Comparison of ENCODE assay signal across 9 cellular contexts in genomic region chr13:76745246-76746200, GRCh38.
DNase-seq lines count a peak whose midpoint lies in the region; ATAC-seq and TF ChIP-seq lines count a peak whose summit lies in the region.
"Had no signal": no experiment of that assay in that cellular context is flagged by ENCODE, and none has a peak within 500 bp of the region (broad histone marks: within the 10 kb centered on the region; RNA-seq: fewer than 3 reads in every experiment).

No MANE protein-coding gene starts in this region.

- peaks cover 14% of the 10 kb centered on the region for H3K9me3 Mint-ChIP-seq in osteocyte (ENCODE audit: unreplicated experiment)

- no peaks in the 10 kb centered on the region for H3K4me1 ChIP-seq in adrenal gland (replicated peaks in 1 of 2)

- peaks cover 0 to 8% (median 0%) of the 10 kb centered on the region in 3 donors for H3K9me3 ChIP-seq in adrenal gland (replicated peaks in 1 of 3)

- intact Hi-C loops in adrenal gland (cut with DNase I) = no loop called here

- peak overlapping the region in 1 of 5 donors; percentile 75 for H3K27ac ChIP-seq in adrenal gland

- H3K4me1 Mint-ChIP-seq in osteocyte (ENCODE audit: unreplicated experiment) = no peaks in the 10 kb centered on the region

- H3K27me3 ChIP-seq in adrenal gland = no peaks in the 10 kb centered on the region
- H3K27me3 ChIP-seq: tibial nerve had no signal

- DNase-seq in GM10266 (ENCODE audit: extremely low spot score) (peak; percentile 19), fibroblast of the aortic adventitia (ENCODE audit: low read depth) (peak; percentile 45), DMS79 treated with DMSO at 0.1 percent for 48 hours (lab: John Stamatoyannopoulos, UW) (no peak), osteocyte (ENCODE audit: extremely low spot score, unreplicated experiment) (no peak), NCI-H2227 treated with DMSO at 0.1 percent for 48 hours (lab: John Stamatoyannopoulos, UW) (no peak), adrenal gland (no peak)

- H3K27me3 Mint-ChIP-seq in osteocyte (ENCODE audit: unreplicated experiment) = peaks cover 2% of the 10 kb centered on the region

- no peak for TF ChIP-seq POLR2A in adrenal gland (IDR thresholded peaks at IDR 0.05)

- H3K27ac Mint-ChIP-seq in osteocyte (ENCODE audit: unreplicated experiment) = no peak overlapping the region

- TF ChIP-seq CTCF in GM10266 (IDR thresholded peaks at IDR 0.05; ENCODE audit: control insufficient read depth, insufficient read depth, low read depth, missing control alignments) = no peak
- TF ChIP-seq CTCF in fibroblast of the aortic adventitia (IDR thresholded peaks at IDR 0.05; ENCODE audit: insufficient read depth, low read length) = no peak
- TF ChIP-seq CTCF in osteocyte (IDR thresholded peaks at IDR 0.05) = no peak
- TF ChIP-seq CTCF in adrenal gland (IDR thresholded peaks at IDR 0.05) = no peak

- no peaks in the 10 kb centered on the region for H3K36me3 Mint-ChIP-seq in osteocyte (ENCODE audit: unreplicated experiment)

- 32 to 49% (median 35%) methylated on average over 3 of the region's 3 CpGs for whole genome bisulfite sequencing in adrenal gland, 4 donors

- H3K4me3 ChIP-seq in fibroblast of the aortic adventitia (ENCODE audit: low read depth, low read length) (no peak overlapping the region), adrenal gland (no peak overlapping the region)
- H3K4me3 ChIP-seq: tibial nerve had no signal

- no peaks in the 10 kb centered on the region for H3K36me3 ChIP-seq in adrenal gland (replicated peaks in 1 of 2)
- H3K36me3 ChIP-seq: tibial nerve had no signal

- ATAC-seq in GM21526 (IDR thresholded peaks at IDR 0.05; ENCODE audit: low FRiP score, unreplicated experiment) (peak; percentile 82), HG03457 (IDR thresholded peaks at IDR 0.05; ENCODE audit: unreplicated experiment) (peak; percentile 81)

- no peak overlapping the region for H3K4me3 Mint-ChIP-seq in osteocyte (ENCODE audit: unreplicated experiment)

Comparison
In these comparisons a context has a peak if more than half of its experiments do, and no peak if none do; other contexts are left out.
1. DNase-seq: peak in GM10266 (single experiment) and fibroblast of the aortic adventitia (single experiment); none in DMS79 treated with DMSO at 0.1 percent for 48 hours (single experiment), osteocyte (single experiment), NCI-H2227 treated with DMSO at 0.1 percent for 48 hours (single experiment) and adrenal gland (0 of 7).